In the genomic region with DNA sequence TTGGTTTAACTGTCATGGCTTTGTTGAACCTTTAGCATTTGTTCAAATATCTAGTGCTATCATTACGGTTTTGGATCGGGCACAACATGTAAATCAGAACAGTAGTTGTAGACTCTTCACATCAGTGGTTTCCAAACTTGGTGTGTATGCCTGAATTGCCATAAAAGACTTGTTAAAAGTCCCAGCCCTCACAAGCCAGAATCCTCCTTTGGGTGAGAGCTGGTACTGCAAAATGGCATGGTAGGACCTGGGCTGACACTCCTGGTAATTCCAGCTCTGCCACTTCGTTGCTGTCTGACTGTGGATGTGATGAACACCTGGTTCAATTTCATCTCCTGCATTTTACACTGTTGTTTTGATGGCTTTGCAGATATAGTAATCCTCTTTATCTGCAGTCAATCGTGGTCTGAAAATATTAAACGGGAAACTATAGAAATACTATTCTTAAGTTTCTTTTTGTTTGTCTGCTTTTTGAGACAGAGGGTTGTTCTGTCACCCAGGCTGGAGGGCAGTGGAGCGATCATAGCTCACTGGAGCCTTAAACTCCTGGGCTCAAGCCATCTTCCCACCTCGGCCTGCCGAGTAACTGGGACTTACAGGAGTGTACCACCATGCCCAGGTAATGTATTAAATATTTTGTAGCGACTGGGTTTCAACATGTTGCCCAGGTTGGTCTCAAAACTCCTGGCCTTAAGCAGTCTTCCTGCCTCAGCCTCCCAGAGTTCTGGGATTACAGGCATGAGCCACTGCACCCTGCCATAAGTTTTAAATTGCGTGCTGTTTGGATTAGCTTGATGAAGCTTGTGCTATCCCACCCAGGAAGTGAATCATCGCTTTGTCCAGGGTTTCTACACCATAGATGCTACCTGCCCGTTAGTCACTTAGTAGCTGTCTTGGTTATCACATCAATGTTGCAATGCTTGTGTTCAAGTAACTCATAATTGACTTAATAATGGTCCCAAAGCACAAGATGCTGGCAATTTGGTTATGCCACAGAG, we compare ENCODE assay signal across 8 cellular contexts.
DNase-seq lines count a peak whose midpoint lies in the region; ATAC-seq and TF ChIP-seq lines count a peak whose summit lies in the region.

No MANE protein-coding gene starts in this region.

- peaks cover 6% of the 10 kb centered on the region for H3K36me3 Mint-ChIP-seq in T-helper 2 cell treated with Interferon-gamma antibody and Interleukin-4, amounts not matched to agents 5 μg/mL and 100 μg/mL, for 36 hours (ENCODE audit: low read depth)

- TF ChIP-seq POLR2A in erythroblast (IDR thresholded peaks at IDR 0.05; ENCODE audit: low read length) = no peak

- no peaks in the 10 kb centered on the region for H3K9me3 Mint-ChIP-seq in T-helper 2 cell treated with Interferon-gamma antibody and Interleukin-4, amounts not matched to agents 5 μg/mL and 100 μg/mL, for 36 hours

- DNase-seq in NCI-H146 (lab: John Stamatoyannopoulos, UW) (peak; percentile 22), NCI-H146 treated with DMSO at 0.1 percent for 48 hours (lab: John Stamatoyannopoulos, UW; ENCODE audit: unreplicated experiment) (no peak), HK-2 (ENCODE audit: unreplicated experiment) (peak; percentile 51), erythroblast (lab: John Stamatoyannopoulos, UW) (peak; percentile 28 to 49)
- DNase-seq in T-helper 2 cell treated with Interferon-gamma antibody and Interleukin-4, amounts not matched to agents 5 μg/mL and 100 μg/mL, for 36 hours (ENCODE audit: low spot score) = peak; percentile 50
- peak; percentile 59 for DNase-seq in stimulated activated CD4-positive, alpha-beta T cell treated with anti-CD3 and anti-CD28 coated beads, Interleukin-4, amount 100 ng/mL, for 24 hours

- peak overlapping the region; percentile 84 for H3K4me3 Mint-ChIP-seq in T-helper 2 cell treated with Interferon-gamma antibody and Interleukin-4, amounts not matched to agents 5 μg/mL and 100 μg/mL, for 36 hours

- peak overlapping the region; percentile 95 for H3K27ac Mint-ChIP-seq in T-helper 2 cell treated with Interferon-gamma antibody and Interleukin-4, amounts not matched to agents 5 μg/mL and 100 μg/mL, for 36 hours

- peaks cover 59% of the 10 kb centered on the region for H3K4me1 Mint-ChIP-seq in T-helper 2 cell treated with Interferon-gamma antibody and Interleukin-4, amounts not matched to agents 5 μg/mL and 100 μg/mL, for 36 hours (ENCODE audit: low read depth)

- ATAC-seq in GM19397 (IDR thresholded peaks at IDR 0.05; ENCODE audit: unreplicated experiment) (no peak), GM21367 (IDR thresholded peaks at IDR 0.05; ENCODE audit: unreplicated experiment) (no peak)

- H3K27me3 Mint-ChIP-seq in T-helper 2 cell treated with Interferon-gamma antibody and Interleukin-4, amounts not matched to agents 5 μg/mL and 100 μg/mL, for 36 hours (ENCODE audit: low read depth) = no peaks in the 10 kb centered on the region
